ENCODE assay signal across 16 cellular contexts in genomic region chr9:14272924-14273528, GRCh38. TPM values are rescaled to one million over a fixed set of nuclear protein-coding genes. Genes with fewer than 3 reads are reported as not detected.
DNase-seq lines count a peak whose midpoint lies in the region; ATAC-seq, FAIRE-seq and TF ChIP-seq lines count a peak whose summit lies in the region.
"Had no signal": no experiment of that assay in that cellular context is flagged by ENCODE, and none has a peak within 500 bp of the region (broad histone marks: within the 10 kb centered on the region; RNA-seq: fewer than 3 reads in every experiment).

No MANE protein-coding gene starts in this region.

- no peaks in the 10 kb centered on the region for H3K9me1 ChIP-seq in keratinocyte (ENCODE audit: control insufficient read depth, extremely low read depth, insufficient read depth, low read length)

- H3K9me3 ChIP-seq in adipocyte (ENCODE audit: control insufficient read depth, low read length) (no peaks in the 10 kb centered on the region), keratinocyte (ENCODE audit: control insufficient read depth, low read depth, low read length) (no peaks in the 10 kb centered on the region)

- no peak for TF ChIP-seq CTCF in keratinocyte (optimal IDR thresholded peaks at IDR 0.05 in 1 of 3, IDR thresholded peaks at IDR 0.05 in 1 of 3, conservative IDR thresholded peaks at IDR 0.05 in 1 of 3; ENCODE audit: extremely low read depth in 1 of 3, insufficient read depth in 2 of 3, low read length in 3 of 3)

- H3K4me1 ChIP-seq in adipocyte (ENCODE audit: control insufficient read depth, insufficient read depth, low read length) (peaks cover 67% of the 10 kb centered on the region), keratinocyte (ENCODE audit: control insufficient read depth, extremely low read depth, insufficient read depth, low read length) (peaks cover 67% of the 10 kb centered on the region), rectal smooth muscle tissue (ENCODE audit: control insufficient read depth, insufficient read depth, low read length) (peaks cover 34% of the 10 kb centered on the region)

- DNase-seq in GM18507 (ENCODE audit: extremely low spot score, insufficient read length, low read depth) (no peak), adipocyte (ENCODE audit: low read depth) (no peak), keratinocyte (ENCODE audit: low read depth, low spot score) (no peak), middle frontal gyrus (ENCODE audit: extremely low spot score, low spot score) (no peak)
- DNase-seq: activated T-cell treated with anti-CD3 and anti-CD28 coated beads for 4 hours, anterior cingulate cortex, NCI-H1092 treated with DMSO at 0.1 percent for 48 hours, NCI-H524 treated with DMSO at 0.1 percent for 48 hours, SHP77 treated with DMSO at 0.1 percent for 48 hours had no signal

- H2AFZ ChIP-seq in keratinocyte (ENCODE audit: control insufficient read depth, low read length): peak overlapping the region; percentile 20

- H3K27ac ChIP-seq in keratinocyte (ENCODE audit: control insufficient read depth, insufficient read depth, low read length) (peak overlapping the region; percentile 91), rectal smooth muscle tissue (ENCODE audit: low read depth, low read length) (peak overlapping the region; percentile 63)
- H3K27ac ChIP-seq: C4-2B had no signal

- ATAC-seq in GM21515 (IDR thresholded peaks at IDR 0.05; ENCODE audit: unreplicated experiment) (no peak), HG03139 (IDR thresholded peaks at IDR 0.05; ENCODE audit: unreplicated experiment) (no peak), GM19328 (IDR thresholded peaks at IDR 0.05; ENCODE audit: unreplicated experiment) (no peak)
- ATAC-seq: stimulated activated effector memory CD8-positive, alpha-beta T cell treated with anti-CD3 and anti-CD28 coated beads, Interleukin-12 subunit alpha, Interleukin-12 subunit beta, amount 100 ng/mL, for 72 hours had no signal

- peak overlapping the region; percentile 88 for H3K4me2 ChIP-seq in keratinocyte (ENCODE audit: control insufficient read depth, extremely low read depth, insufficient read depth, low read depth, low read length)

- peaks cover 26% of the 10 kb centered on the region for H3K79me2 ChIP-seq in keratinocyte (ENCODE audit: control insufficient read depth, insufficient read depth, low read length)

- peak overlapping the region; percentile 45 for H3K4me3 ChIP-seq in adipocyte (ENCODE audit: low read length)
- peak overlapping the region in 2 of 3 experiments; percentile 8 to 34 for H3K4me3 ChIP-seq in keratinocyte (ENCODE audit: control insufficient read depth in 2 of 3, extremely low read depth in 1 of 3, insufficient read depth in 2 of 3, low read depth in 1 of 3, low read length in 3 of 3)
- peak overlapping the region; percentile 35 for H3K4me3 ChIP-seq in rectal smooth muscle tissue (ENCODE audit: low read length)

- H3K27me3 ChIP-seq in adipocyte (replicated peaks; ENCODE audit: control insufficient read depth, insufficient read depth, low read length) (no peaks in the 10 kb centered on the region), keratinocyte (ENCODE audit: control insufficient read depth, extremely low read depth, insufficient read depth, low read length) (no peaks in the 10 kb centered on the region), rectal smooth muscle tissue (ENCODE audit: control insufficient read depth, insufficient read depth, low read length) (no peaks in the 10 kb centered on the region)

- H3K9ac ChIP-seq in adipocyte (ENCODE audit: low read length) (peak overlapping the region; percentile 63), keratinocyte (ENCODE audit: control insufficient read depth, extremely low read depth, insufficient read depth, low read length) (peak overlapping the region; percentile 10), rectal smooth muscle tissue (ENCODE audit: low read length) (no peak overlapping the region)

- H4K20me1 ChIP-seq in keratinocyte (ENCODE audit: control insufficient read depth, extremely low read depth, insufficient read depth, low read length): no peaks in the 10 kb centered on the region

- H3K36me3 ChIP-seq in adipocyte (ENCODE audit: control insufficient read depth, insufficient read depth, low read length, severe bottlenecking) (no peaks in the 10 kb centered on the region), keratinocyte (ENCODE audit: control insufficient read depth in 2 of 2, extremely low read depth in 1 of 2, insufficient read depth in 2 of 2, low read length in 2 of 2) (no peaks in the 10 kb centered on the region), rectal smooth muscle tissue (ENCODE audit: control insufficient read depth, insufficient read depth, low read length) (no peaks in the 10 kb centered on the region)

- FAIRE-seq in GM18507 (lab: Jason Lieb, UNC): peak; percentile 21
- peak; percentile 60 for FAIRE-seq in keratinocyte (lab: Jason Lieb, UNC)
- FAIRE-seq: G401.6 had no signal

- dilution Hi-C loops in keratinocyte (cut with MboI; ENCODE audit: extremely low pct_ligation_motif_present, low sequenced_read_pairs): no loop called here

RNA-seq across cellular contexts. Expression of gene NFIB, which starts 40.9 kb away (rescaled TPM):
- polyA plus RNA-seq in keratinocyte: 3.6 to 23.1 TPM (median 8.9 TPM) in 3 replicates
- 12.3 TPM for polyA plus RNA-seq in keratinocyte (2011; ENCODE audit: low read depth)
- polyA plus RNA-seq in keratinocyte (2011; cell fraction: cytosol; rRNA removed): 7.3 and 10.7 TPM in 2 replicates
- 25.9 and 27.8 TPM in 2 replicates for polyA plus RNA-seq in keratinocyte (2011; cell fraction: nucleus; rRNA removed)
- 9.5 and 16.1 TPM in 2 replicates for polyA plus RNA-seq in keratinocyte (2012; ENCODE audit: low replicate concordance)
- 18.4 to 56.7 TPM (median 39.1 TPM) in 3 replicates for polyA minus RNA-seq in keratinocyte
- 9.4 TPM for polyA minus RNA-seq in keratinocyte (2011; cell fraction: cytosol; rRNA and poly(A)+ RNA removed)
- 19.2 and 58.1 TPM in 2 replicates for polyA minus RNA-seq in keratinocyte (2011; cell fraction: nucleus; rRNA and poly(A)+ RNA removed)
